ENCODE assay signal across 1 cellular context in the genomic region with DNA sequence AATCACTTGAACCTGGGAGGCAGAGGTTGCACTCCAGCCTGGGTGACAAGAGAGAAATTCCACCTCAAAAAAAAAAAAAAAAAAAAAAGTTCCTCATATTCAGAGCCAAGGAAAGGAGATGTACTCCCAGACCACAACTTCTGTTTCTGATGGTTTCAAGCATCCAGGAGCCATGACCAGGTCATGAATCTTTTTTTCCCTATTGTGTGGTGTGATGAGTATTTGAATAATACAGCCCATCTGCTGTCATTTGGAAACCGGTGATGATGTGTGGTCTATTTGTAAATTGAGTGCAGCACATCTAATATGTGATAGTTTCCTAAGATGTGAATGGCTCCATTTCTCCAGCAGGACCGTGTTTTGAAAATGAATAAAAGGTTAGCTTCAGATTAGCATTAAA.
TF ChIP-seq lines count a peak whose summit lies in the region.

No MANE protein-coding gene starts in this region.

TF ChIP-seq in GM12878, 131 proteins besides CTCF, POLR2A, EP300 and RAD21 (continued from another document):
- TF ChIP-seq, protein P1, sequence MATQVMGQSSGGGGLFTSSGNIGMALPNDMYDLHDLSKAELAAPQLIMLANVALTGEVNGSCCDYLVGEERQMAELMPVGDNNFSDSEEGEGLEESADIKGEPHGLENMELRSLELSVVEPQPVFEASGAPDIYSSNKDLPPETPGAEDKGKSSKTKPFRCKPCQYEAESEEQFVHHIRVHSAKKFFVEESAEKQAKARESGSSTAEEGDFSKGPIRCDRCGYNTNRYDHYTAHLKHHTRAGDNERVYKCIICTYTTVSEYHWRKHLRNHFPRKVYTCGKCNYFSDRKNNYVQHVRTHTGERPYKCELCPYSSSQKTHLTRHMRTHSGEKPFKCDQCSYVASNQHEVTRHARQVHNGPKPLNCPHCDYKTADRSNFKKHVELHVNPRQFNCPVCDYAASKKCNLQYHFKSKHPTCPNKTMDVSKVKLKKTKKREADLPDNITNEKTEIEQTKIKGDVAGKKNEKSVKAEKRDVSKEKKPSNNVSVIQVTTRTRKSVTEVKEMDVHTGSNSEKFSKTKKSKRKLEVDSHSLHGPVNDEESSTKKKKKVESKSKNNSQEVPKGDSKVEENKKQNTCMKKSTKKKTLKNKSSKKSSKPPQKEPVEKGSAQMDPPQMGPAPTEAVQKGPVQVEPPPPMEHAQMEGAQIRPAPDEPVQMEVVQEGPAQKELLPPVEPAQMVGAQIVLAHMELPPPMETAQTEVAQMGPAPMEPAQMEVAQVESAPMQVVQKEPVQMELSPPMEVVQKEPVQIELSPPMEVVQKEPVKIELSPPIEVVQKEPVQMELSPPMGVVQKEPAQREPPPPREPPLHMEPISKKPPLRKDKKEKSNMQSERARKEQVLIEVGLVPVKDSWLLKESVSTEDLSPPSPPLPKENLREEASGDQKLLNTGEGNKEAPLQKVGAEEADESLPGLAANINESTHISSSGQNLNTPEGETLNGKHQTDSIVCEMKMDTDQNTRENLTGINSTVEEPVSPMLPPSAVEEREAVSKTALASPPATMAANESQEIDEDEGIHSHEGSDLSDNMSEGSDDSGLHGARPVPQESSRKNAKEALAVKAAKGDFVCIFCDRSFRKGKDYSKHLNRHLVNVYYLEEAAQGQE (IDR thresholded peaks at IDR 0.05; ENCODE audit: low read depth, low read length): no peak
- TF ChIP-seq MYC (IDR thresholded peaks at IDR 0.05; ENCODE audit: insufficient read depth, insufficient read length, insufficient replicate concordance, low read length, severe bottlenecking): no peak
- no peak for TF ChIP-seq SMAD1 (IDR thresholded peaks at IDR 0.05; ENCODE audit: low read depth, partially characterized antibody)
- TF ChIP-seq NR2C2 (IDR thresholded peaks at IDR 0.05; ENCODE audit: borderline replicate concordance, control insufficient read depth, insufficient read length, low read depth): no peak
- no peak for TF ChIP-seq KDM1A (IDR thresholded peaks at IDR 0.05; ENCODE audit: borderline replicate concordance)
- TF ChIP-seq WRNIP1 (IDR thresholded peaks at IDR 0.05; ENCODE audit: borderline replicate concordance, low read depth, low read length): no peak
- TF ChIP-seq CBFB (IDR thresholded peaks at IDR 0.05; ENCODE audit: low read depth): 0 out of 2 replicates have a peak, but pooled peaks have one; percentile 44
- peak; percentile 83 for TF ChIP-seq EED (IDR thresholded peaks at IDR 0.05; ENCODE audit: low read depth)
- 0 out of 4 replicates have a peak, but pooled peaks of 1 of the 2 experiments have one; percentile 33 for TF ChIP-seq BHLHE40 (IDR thresholded peaks at IDR 0.05; ENCODE audit: borderline replicate concordance in 1 of 2, low read depth in 2 of 2, low read length in 1 of 2)
- TF ChIP-seq HCFC1 (IDR thresholded peaks at IDR 0.05; ENCODE audit: low read length): no peak
- TF ChIP-seq SREBF2 (IDR thresholded peaks at IDR 0.05; ENCODE audit: low read length): no peak
- TF ChIP-seq, protein P2, sequence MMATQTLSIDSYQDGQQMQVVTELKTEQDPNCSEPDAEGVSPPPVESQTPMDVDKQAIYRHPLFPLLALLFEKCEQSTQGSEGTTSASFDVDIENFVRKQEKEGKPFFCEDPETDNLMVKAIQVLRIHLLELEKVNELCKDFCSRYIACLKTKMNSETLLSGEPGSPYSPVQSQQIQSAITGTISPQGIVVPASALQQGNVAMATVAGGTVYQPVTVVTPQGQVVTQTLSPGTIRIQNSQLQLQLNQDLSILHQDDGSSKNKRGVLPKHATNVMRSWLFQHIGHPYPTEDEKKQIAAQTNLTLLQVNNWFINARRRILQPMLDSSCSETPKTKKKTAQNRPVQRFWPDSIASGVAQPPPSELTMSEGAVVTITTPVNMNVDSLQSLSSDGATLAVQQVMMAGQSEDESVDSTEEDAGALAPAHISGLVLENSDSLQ (IDR thresholded peaks at IDR 0.05): peak; percentile 14; the same call in 1 of the 2 replicates
- TF ChIP-seq POU2F2 (IDR thresholded peaks at IDR 0.05; ENCODE audit: borderline replicate concordance, low read depth, low read length): 0 out of 3 replicates have a peak, but pooled peaks have one; percentile 61
- no peak for TF ChIP-seq RCOR1 (conservative IDR thresholded peaks at IDR 0.05; ENCODE audit: low read depth, low read length)
- TF ChIP-seq NRF1 (conservative IDR thresholded peaks at IDR 0.05; ENCODE audit: low read depth, low read length): no peak
- 0 out of 2 replicates have a peak, but pooled peaks have one; percentile 16 for TF ChIP-seq CREB1 (IDR thresholded peaks at IDR 0.05; ENCODE audit: low read depth)
- TF ChIP-seq POLR2AphosphoS2 (IDR thresholded peaks at IDR 0.05; ENCODE audit: low read depth, low read length): no peak
- TF ChIP-seq, protein P3, sequence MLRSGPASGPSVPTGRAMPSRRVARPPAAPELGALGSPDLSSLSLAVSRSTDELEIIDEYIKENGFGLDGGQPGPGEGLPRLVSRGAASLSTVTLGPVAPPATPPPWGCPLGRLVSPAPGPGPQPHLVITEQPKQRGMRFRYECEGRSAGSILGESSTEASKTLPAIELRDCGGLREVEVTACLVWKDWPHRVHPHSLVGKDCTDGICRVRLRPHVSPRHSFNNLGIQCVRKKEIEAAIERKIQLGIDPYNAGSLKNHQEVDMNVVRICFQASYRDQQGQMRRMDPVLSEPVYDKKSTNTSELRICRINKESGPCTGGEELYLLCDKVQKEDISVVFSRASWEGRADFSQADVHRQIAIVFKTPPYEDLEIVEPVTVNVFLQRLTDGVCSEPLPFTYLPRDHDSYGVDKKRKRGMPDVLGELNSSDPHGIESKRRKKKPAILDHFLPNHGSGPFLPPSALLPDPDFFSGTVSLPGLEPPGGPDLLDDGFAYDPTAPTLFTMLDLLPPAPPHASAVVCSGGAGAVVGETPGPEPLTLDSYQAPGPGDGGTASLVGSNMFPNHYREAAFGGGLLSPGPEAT (IDR thresholded peaks at IDR 0.05; ENCODE audit: low read depth): peak; percentile 73; the same call in 1 of the 2 replicates
- TF ChIP-seq NR2C1 (IDR thresholded peaks at IDR 0.05): no peak
